ENCODE assay signal across 12 cellular contexts in the genomic region with DNA sequence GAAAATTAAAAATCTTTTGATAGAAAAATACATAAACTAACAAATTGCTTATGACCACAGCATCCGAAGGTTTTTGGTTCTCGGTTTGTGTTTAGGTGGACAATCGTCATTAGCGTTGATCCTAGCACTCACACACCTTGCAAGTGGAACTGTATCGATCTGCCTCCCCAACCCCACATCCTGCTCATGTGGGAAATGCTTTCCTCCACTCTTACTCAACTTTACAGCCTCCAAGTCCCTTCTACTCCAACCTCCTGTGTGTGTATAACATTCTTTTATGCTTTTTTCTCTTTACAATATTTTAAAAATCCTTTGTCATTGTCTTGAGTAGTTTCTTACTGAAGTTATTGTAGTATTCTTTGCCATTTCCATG. TPM values are rescaled to one million over a fixed set of nuclear protein-coding genes. Genes with fewer than 3 reads are reported as not detected.
A peak's percentile ranks its signal among the peaks of the same experiment; 100 is the strongest.
DNase-seq lines count a peak whose midpoint lies in the region; ATAC-seq and TF ChIP-seq lines count a peak whose summit lies in the region.
"Had no signal": no experiment of that assay in that cellular context is flagged by ENCODE, and none has a peak within 500 bp of the region (broad histone marks: within the 10 kb centered on the region; RNA-seq: fewer than 3 reads in every experiment).

No MANE protein-coding gene starts in this region.

- TF ChIP-seq POLR2A in Peyer's patch (IDR thresholded peaks at IDR 0.05) = no peak

- peaks cover 9% of the 10 kb centered on the region for H3K4me1 Mint-ChIP-seq in endothelial cell (ENCODE audit: unreplicated experiment)

- H3K27ac ChIP-seq in BLaER1 = peak overlapping the region; percentile 39; the same call in 1 of the 2 replicates
- H3K27ac ChIP-seq in Peyer's patch = peak overlapping the region in 3 of 4 donors; percentile 46 to 67 (median 52)
- H3K27ac ChIP-seq: gastroesophageal sphincter, RWPE1, uterus had no signal

- no peak for TF ChIP-seq CTCF in Peyer's patch (IDR thresholded peaks at IDR 0.05)
- TF ChIP-seq CTCF in endothelial cell (IDR thresholded peaks at IDR 0.05; ENCODE audit: unreplicated experiment) = no peak

- intact Hi-C loops in left ventricle myocardium superior (cut with micrococcal nuclease) = no loop called here

- ATAC-seq in GM19043 (IDR thresholded peaks at IDR 0.05; ENCODE audit: low read depth, unreplicated experiment) (peak; percentile 58), left ventricle myocardium superior (no peak), HG03342 (IDR thresholded peaks at IDR 0.05; ENCODE audit: unreplicated experiment) (no peak)
- ATAC-seq: gastroesophageal sphincter had no signal

- no peak overlapping the region for H3K4me3 ChIP-seq in BLaER1
- H3K4me3 ChIP-seq in Peyer's patch = no peak overlapping the region
- H3K4me3 ChIP-seq: gastroesophageal sphincter, uterus had no signal

- no peaks in the 10 kb centered on the region for H3K9me3 Mint-ChIP-seq in endothelial cell (ENCODE audit: unreplicated experiment)

- peaks cover 33% of the 10 kb centered on the region for H3K4me1 ChIP-seq in BLaER1
- H3K4me1 ChIP-seq in Peyer's patch = peaks cover 0 to 5% (median 0%) of the 10 kb centered on the region in 4 donors
- H3K4me1 ChIP-seq: uterus had no signal

- H3K27ac Mint-ChIP-seq in endothelial cell (ENCODE audit: unreplicated experiment) = peak overlapping the region; percentile 49

- H3K9me3 ChIP-seq in BLaER1 (no peaks in the 10 kb centered on the region), Peyer's patch (no peaks in the 10 kb centered on the region)
- H3K9me3 ChIP-seq: gastroesophageal sphincter, uterus had no signal

- H3K27me3 Mint-ChIP-seq in endothelial cell (ENCODE audit: unreplicated experiment) = no peaks in the 10 kb centered on the region

- DNase-seq in Peyer's patch = no peak
- no peak for DNase-seq in endothelial cell (ENCODE audit: low spot score)
- DNase-seq in left ventricle myocardium superior = no peak
- DNase-seq in Kasumi-1 (lab: John Stamatoyannopoulos, UW) = no peak
- no peak for DNase-seq in DMS114 treated with DMSO at 0.1 percent for 48 hours (lab: John Stamatoyannopoulos, UW; ENCODE audit: unreplicated experiment)
- DNase-seq: NCI-H345, uterus had no signal

- no peaks in the 10 kb centered on the region for H4K20me1 ChIP-seq in BLaER1

- H3K36me3 Mint-ChIP-seq in endothelial cell (ENCODE audit: low read depth, unreplicated experiment) = no peaks in the 10 kb centered on the region

- H3K4me3 Mint-ChIP-seq in endothelial cell (ENCODE audit: unreplicated experiment) = no peak overlapping the region

- H3K27me3 ChIP-seq in BLaER1 (no peaks in the 10 kb centered on the region), Peyer's patch (no peaks in the 10 kb centered on the region)
- H3K27me3 ChIP-seq: gastroesophageal sphincter, uterus had no signal

- H3K4me2 ChIP-seq in BLaER1 = peak overlapping the region; percentile 69

- H3K36me3 ChIP-seq in BLaER1 = no peaks in the 10 kb centered on the region
- no peaks in the 10 kb centered on the region for H3K36me3 ChIP-seq in Peyer's patch
- H3K36me3 ChIP-seq: gastroesophageal sphincter, uterus had no signal

- H3K9ac ChIP-seq in BLaER1 = no peak overlapping the region

RNA-seq across cellular contexts. Expression of a gene that starts 15.6 kb away (rescaled TPM):
- total RNA-seq in Peyer's patch (10 to 100 TPM in 1 of 4 donors, 1 to 10 TPM in 3; 5.2 to 54.5 (median 7.0) TPM), endothelial cell (ENCODE audit: unreplicated experiment) (29.8 TPM), left ventricle myocardium superior (16.8 TPM)
